Comparison of ENCODE assay signal across 23 cellular contexts in genomic region chr18:49082714-49083688, GRCh38.
DNase-seq lines count a peak whose midpoint lies in the region; ATAC-seq and TF ChIP-seq lines count a peak whose summit lies in the region.
"Had no signal": no experiment of that assay in that cellular context is flagged by ENCODE, and none has a peak within 500 bp of the region (broad histone marks: within the 10 kb centered on the region; RNA-seq: fewer than 3 reads in every experiment).

No MANE protein-coding gene starts in this region.

- intact Hi-C loops in body of pancreas (cut with DNase I): no loop called here
- intact Hi-C loops in posterior cingulate gyrus (cut with DNase I): no loop called here

- no peak overlapping the region for H3K4me3 Mint-ChIP-seq in activated T-cell treated with anti-CD3 and anti-CD28 coated beads, Interleukin-2, amount 50 U/mL, for 24 hours
- no peak overlapping the region for H3K4me3 Mint-ChIP-seq in stimulated activated effector memory CD8-positive, alpha-beta T cell treated with anti-CD3 and anti-CD28 coated beads, Interleukin-12 subunit alpha, Interleukin-12 subunit beta, amount 100 ng/mL, for 72 hours
- H3K4me3 Mint-ChIP-seq: B cell had no signal

- no peak for TF ChIP-seq CTCF in body of pancreas (IDR thresholded peaks at IDR 0.05)

- H3K9me3 Mint-ChIP-seq in activated T-cell treated with anti-CD3 and anti-CD28 coated beads, Interleukin-2, amount 50 U/mL, for 24 hours: no peaks in the 10 kb centered on the region
- H3K9me3 Mint-ChIP-seq in stimulated activated effector memory CD8-positive, alpha-beta T cell treated with anti-CD3 and anti-CD28 coated beads, Interleukin-12 subunit alpha, Interleukin-12 subunit beta, amount 100 ng/mL, for 72 hours: no peaks in the 10 kb centered on the region

- peak; percentile 55 for ATAC-seq in body of pancreas
- peak; percentile 57 for ATAC-seq in stimulated activated effector memory CD8-positive, alpha-beta T cell treated with anti-CD3 and anti-CD28 coated beads, Interleukin-12 subunit alpha, Interleukin-12 subunit beta, amount 100 ng/mL, for 72 hours
- ATAC-seq: A549 had no signal

- peaks cover 30% of the 10 kb centered on the region for H3K4me1 Mint-ChIP-seq in activated T-cell treated with anti-CD3 and anti-CD28 coated beads, Interleukin-2, amount 50 U/mL, for 24 hours (ENCODE audit: low read depth)
- peaks cover 33% of the 10 kb centered on the region for H3K4me1 Mint-ChIP-seq in stimulated activated effector memory CD8-positive, alpha-beta T cell treated with anti-CD3 and anti-CD28 coated beads, Interleukin-12 subunit alpha, Interleukin-12 subunit beta, amount 100 ng/mL, for 72 hours
- H3K4me1 Mint-ChIP-seq: B cell had no signal

- peaks cover 27% of the 10 kb centered on the region for H3K36me3 Mint-ChIP-seq in activated T-cell treated with anti-CD3 and anti-CD28 coated beads, Interleukin-2, amount 50 U/mL, for 24 hours (ENCODE audit: low read depth)
- no peaks in the 10 kb centered on the region for H3K36me3 Mint-ChIP-seq in stimulated activated effector memory CD8-positive, alpha-beta T cell treated with anti-CD3 and anti-CD28 coated beads, Interleukin-12 subunit alpha, Interleukin-12 subunit beta, amount 100 ng/mL, for 72 hours

- no peaks in the 10 kb centered on the region for H3K27me3 ChIP-seq in body of pancreas
- H3K27me3 ChIP-seq: MG63, upper lobe of left lung had no signal

- peaks cover 9% of the 10 kb centered on the region for H3K4me1 ChIP-seq in body of pancreas
- H3K4me1 ChIP-seq: A549, upper lobe of left lung had no signal

- peak overlapping the region; percentile 57 for H3K27ac Mint-ChIP-seq in activated T-cell treated with anti-CD3 and anti-CD28 coated beads, Interleukin-2, amount 50 U/mL, for 24 hours
- H3K27ac Mint-ChIP-seq in stimulated activated effector memory CD8-positive, alpha-beta T cell treated with anti-CD3 and anti-CD28 coated beads, Interleukin-12 subunit alpha, Interleukin-12 subunit beta, amount 100 ng/mL, for 72 hours: peak overlapping the region; percentile 81
- H3K27ac Mint-ChIP-seq: B cell had no signal

- H3K27ac ChIP-seq in body of pancreas: peak overlapping the region in 2 of 4 donors; percentile 19 to 50
- H3K27ac ChIP-seq: A549, upper lobe of left lung had no signal

- H3K36me3 ChIP-seq in body of pancreas (replicated peaks in 1 of 2; ENCODE audit: insufficient read depth in 1 of 2, low read depth in 2 of 2): no peaks in the 10 kb centered on the region
- H3K36me3 ChIP-seq: MG63 had no signal

- WGBS in body of pancreas, 2 donors: 30 to 35% methylated on average over 4 of the region's 4 CpGs

- DNase-seq in activated T-cell treated with anti-CD3 and anti-CD28 coated beads, Interleukin-2, amount 50 U/mL, for 24 hours: no peak
- DNase-seq in activated T-cell treated with anti-CD3 and anti-CD28 coated beads for 4 hours (no peak), SW480 (ENCODE audit: low spot score) (peak; percentile 4), body of pancreas (peak in 1 of 4 donors; percentile 25), posterior cingulate gyrus (no peak), ecto neural progenitor cell (ENCODE audit: low spot score) (no peak), NCI-H1048 (lab: John Stamatoyannopoulos, UW) (no peak)
- DNase-seq in stimulated activated effector memory CD8-positive, alpha-beta T cell treated with anti-CD3 and anti-CD28 coated beads, Interleukin-12 subunit alpha, Interleukin-12 subunit beta, amount 100 ng/mL, for 72 hours (ENCODE audit: low spot score in 2 of 2): no peak
- DNase-seq: activated CD4-positive, alpha-beta T cell treated with anti-CD3 and anti-CD28 coated beads for 4 hours; activated CD8-positive, alpha-beta memory T cell treated with anti-CD3 and anti-CD28 coated beads, Interleukin-2, amount 50 U/mL, for 48 hours; activated effector memory CD4-positive, alpha-beta T cell treated with anti-CD3 and anti-CD28 coated beads, Interleukin-2, amount 50 U/mL, for 16 hours; cortex of kidney; EL; kidney glomerular epithelial cell; MG63; NCI-H1417 treated with DMSO at 0.1 percent for 48 hours; NCI-H2171; NCI-H526; nucleus accumbens; retina; upper lobe of left lung had no signal

- no peak overlapping the region for H3K4me3 ChIP-seq in body of pancreas
- H3K4me3 ChIP-seq: A549, MG63, upper lobe of left lung had no signal

- no peaks in the 10 kb centered on the region for H3K9me3 ChIP-seq in body of pancreas
- H3K9me3 ChIP-seq: A549, MG63, upper lobe of left lung had no signal

- no peak for TF ChIP-seq POLR2A in body of pancreas (IDR thresholded peaks at IDR 0.05)

- no peaks in the 10 kb centered on the region for H3K27me3 Mint-ChIP-seq in activated T-cell treated with anti-CD3 and anti-CD28 coated beads, Interleukin-2, amount 50 U/mL, for 24 hours
- H3K27me3 Mint-ChIP-seq: B cell had no signal
